8 cellular contexts compared by ENCODE assay signal in the genomic region with DNA sequence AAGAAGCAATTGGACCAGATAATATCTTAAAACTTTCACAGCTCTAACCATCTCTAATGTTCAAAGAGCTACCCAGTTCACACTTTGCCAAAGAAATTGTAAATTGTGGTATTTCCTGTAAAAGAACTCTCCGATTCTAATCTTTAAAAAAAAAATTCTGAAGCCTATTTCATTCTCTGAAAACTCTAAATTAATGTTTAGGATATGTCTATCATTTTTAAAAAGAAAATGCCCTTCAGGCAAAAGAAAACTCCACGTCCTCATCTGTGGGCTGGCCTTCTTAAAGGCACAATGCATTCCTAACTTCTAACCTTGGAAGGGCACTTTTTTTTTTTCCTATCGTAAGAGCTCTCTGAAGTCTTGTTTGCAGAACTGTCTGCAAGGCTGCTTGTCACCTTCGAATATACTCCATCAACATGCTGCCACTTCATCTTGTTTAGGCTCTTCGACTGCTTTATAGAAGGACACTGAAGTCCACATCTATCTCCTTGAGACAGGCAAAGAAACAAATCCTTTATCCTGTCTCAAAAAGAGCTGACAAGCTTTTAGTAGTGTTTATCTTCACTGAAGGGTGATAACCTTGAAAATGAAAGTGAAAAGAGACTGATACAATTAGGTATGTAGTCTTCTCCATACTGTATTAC.
DNase-seq lines count a peak whose midpoint lies in the region; ATAC-seq and TF ChIP-seq lines count a peak whose summit lies in the region.

No MANE protein-coding gene starts in this region.

- no peaks in the 10 kb centered on the region for H3K9me3 ChIP-seq in SU-DHL-6 (ENCODE audit: insufficient read depth, low read length)

- peak; percentile 83 for DNase-seq in activated CD4-positive, alpha-beta T cell treated with anti-CD3 and anti-CD28 coated beads, Interleukin-2, amount 10 ng/mL, durations not matched to agents 24 days and 14 days
- DNase-seq in activated CD4-positive, alpha-beta T cell treated with anti-CD3 and anti-CD28 coated beads, Interleukin-2, amount 50 U/mL, for 1 hour: no peak
- DNase-seq in inferior parietal cortex (ENCODE audit: extremely low spot score): peak; percentile 24
- DNase-seq in HK-2 (ENCODE audit: unreplicated experiment): no peak
- no peak for DNase-seq in NCI-H187 treated with DMSO at 0.1 percent for 48 hours (lab: John Stamatoyannopoulos, UW)
- no peak for DNase-seq in NCI-H526 treated with DMSO at 0.1 percent for 48 hours (lab: John Stamatoyannopoulos, UW)

- H3K79me2 ChIP-seq in SU-DHL-6 (ENCODE audit: insufficient read depth, low read length): no peaks in the 10 kb centered on the region

- no peaks in the 10 kb centered on the region for H3K27me3 ChIP-seq in SU-DHL-6 (ENCODE audit: low read length)

- H3F3A ChIP-seq in SU-DHL-6 (ENCODE audit: insufficient read depth): no peaks in the 10 kb centered on the region

- no peak overlapping the region for H3K4me3 ChIP-seq in SU-DHL-6 (ENCODE audit: insufficient read depth, low read length, poor library complexity, severe bottlenecking)

- H2AFZ ChIP-seq in SU-DHL-6 (ENCODE audit: low read depth, low read length, severe bottlenecking): no peak overlapping the region

- peak overlapping the region; percentile 7 for H3K4me2 ChIP-seq in SU-DHL-6 (ENCODE audit: low read depth, low read length, poor library complexity, severe bottlenecking)

- intact Hi-C loops in activated CD4-positive, alpha-beta T cell treated with anti-CD3 and anti-CD28 coated beads, Interleukin-2, amount 10 ng/mL, durations not matched to agents 24 days and 14 days (cut with micrococcal nuclease): loop anchor here (5.0 to 10.0 kb wide), 5 partner anchors 45 to 1392 kb away; a partner anchor contains a TSS

- peak overlapping the region; percentile 96 for H3K27ac Mint-ChIP-seq in activated CD4-positive, alpha-beta T cell treated with anti-CD3 and anti-CD28 coated beads, Interleukin-2, amount 10 ng/mL, durations not matched to agents 24 days and 14 days

- peak; percentile 37 for ATAC-seq in HG03025 (IDR thresholded peaks at IDR 0.05; ENCODE audit: low FRiP score, unreplicated experiment)

- H3K9me2 ChIP-seq in SU-DHL-6 (replicated peaks; ENCODE audit: insufficient read depth, low read length): no peaks in the 10 kb centered on the region

- no peaks in the 10 kb centered on the region for H3K36me3 ChIP-seq in SU-DHL-6 (ENCODE audit: low read length)

- peak overlapping the region; percentile 87 for H3K4me3 Mint-ChIP-seq in activated CD4-positive, alpha-beta T cell treated with anti-CD3 and anti-CD28 coated beads, Interleukin-2, amount 10 ng/mL, durations not matched to agents 24 days and 14 days

- peaks cover 60% of the 10 kb centered on the region for H3K4me1 Mint-ChIP-seq in activated CD4-positive, alpha-beta T cell treated with anti-CD3 and anti-CD28 coated beads, Interleukin-2, amount 10 ng/mL, durations not matched to agents 24 days and 14 days

- H3K36me3 Mint-ChIP-seq in activated CD4-positive, alpha-beta T cell treated with anti-CD3 and anti-CD28 coated beads, Interleukin-2, amount 10 ng/mL, durations not matched to agents 24 days and 14 days (ENCODE audit: low read depth): peaks cover 20% of the 10 kb centered on the region

- no peak overlapping the region for H3K27ac ChIP-seq in SU-DHL-6 (ENCODE audit: low read depth, low read length)

- no peaks in the 10 kb centered on the region for H4K20me1 ChIP-seq in SU-DHL-6 (ENCODE audit: low read depth, low read length)

- H3K9ac ChIP-seq in SU-DHL-6 (ENCODE audit: low read length): no peak overlapping the region

- no peak for TF ChIP-seq CTCF in SU-DHL-6 (IDR thresholded peaks at IDR 0.05; ENCODE audit: insufficient read depth, low read length, poor library complexity, severe bottlenecking)

- H3K27me3 Mint-ChIP-seq in activated CD4-positive, alpha-beta T cell treated with anti-CD3 and anti-CD28 coated beads, Interleukin-2, amount 10 ng/mL, durations not matched to agents 24 days and 14 days: no peaks in the 10 kb centered on the region

- H3K9me3 Mint-ChIP-seq in activated CD4-positive, alpha-beta T cell treated with anti-CD3 and anti-CD28 coated beads, Interleukin-2, amount 10 ng/mL, durations not matched to agents 24 days and 14 days: peaks cover 11% of the 10 kb centered on the region

Comparison
In these comparisons a context has a peak if more than half of its experiments do, and no peak if none do; other contexts are left out.
1. DNase-seq: peak in activated CD4-positive, alpha-beta T cell treated with anti-CD3 and anti-CD28 coated beads, Interleukin-2, amount 10 ng/mL, durations not matched to agents 24 days and 14 days (single experiment) and inferior parietal cortex (single experiment); none in activated CD4-positive, alpha-beta T cell treated with anti-CD3 and anti-CD28 coated beads, Interleukin-2, amount 50 U/mL, for 1 hour (single experiment), HK-2 (single experiment), NCI-H187 treated with DMSO at 0.1 percent for 48 hours (single experiment) and NCI-H526 treated with DMSO at 0.1 percent for 48 hours (single experiment).